ENCODE assay signal across 18 cellular contexts in genomic region chr2:191632426-191632825, GRCh38. TPM values are rescaled to one million over a fixed set of nuclear protein-coding genes. Genes with fewer than 3 reads are reported as not detected.
DNase-seq lines count a peak whose midpoint lies in the region; ATAC-seq, FAIRE-seq and TF ChIP-seq lines count a peak whose summit lies in the region.
"Had no signal": no experiment of that assay in that cellular context is flagged by ENCODE, and none has a peak within 500 bp of the region (broad histone marks: within the 10 kb centered on the region; RNA-seq: fewer than 3 reads in every experiment).

No MANE protein-coding gene starts in this region.

- H3K27ac Mint-ChIP-seq in mesothelial cell of epicardium = peak overlapping the region; percentile 80
- H3K27ac Mint-ChIP-seq in stimulated activated naive B cell treated with anti-CD40 and anti-IgM and Interleukin-4, amounts not matched to agents 10 μg/mL and 1 μg/mL and 100 μg/mL, for 72 hours = no peak overlapping the region
- H3K27ac Mint-ChIP-seq: CD4-positive, alpha-beta T cell; H9 had no signal

- H3K4me2 ChIP-seq in PC-3 (ENCODE audit: low read length) = peak overlapping the region; percentile 55

- no peaks in the 10 kb centered on the region for H3K27me3 Mint-ChIP-seq in mesothelial cell of epicardium (ENCODE audit: low read depth)
- no peaks in the 10 kb centered on the region for H3K27me3 Mint-ChIP-seq in stimulated activated naive B cell treated with anti-CD40 and anti-IgM and Interleukin-4, amounts not matched to agents 10 μg/mL and 1 μg/mL and 100 μg/mL, for 72 hours
- H3K27me3 Mint-ChIP-seq: CD4-positive, alpha-beta T cell; CD8-positive, alpha-beta memory T cell had no signal

- H3K79me2 ChIP-seq in PC-3 (ENCODE audit: low read length) = no peaks in the 10 kb centered on the region

- no peaks in the 10 kb centered on the region for H3K36me3 ChIP-seq in HEK293 (ENCODE audit: control insufficient read depth in 2 of 2, insufficient read depth in 1 of 2, low read length in 2 of 2)
- no peaks in the 10 kb centered on the region for H3K36me3 ChIP-seq in PC-3 (ENCODE audit: low read depth, low read length)
- H3K36me3 ChIP-seq in kidney (ENCODE audit: control insufficient read depth in 1 of 2, insufficient read depth in 2 of 2, low read length in 2 of 2) = no peaks in the 10 kb centered on the region
- H3K36me3 ChIP-seq in upper lobe of right lung = no peaks in the 10 kb centered on the region
- H3K36me3 ChIP-seq: BE2C; BLaER1 treated with 17β-estradiol and CSF1 and Interleukin-3, amounts not matched to agents 10 nM and 100 nM had no signal

- H3K27ac ChIP-seq in HEK293 (ENCODE audit: extremely low read depth, low read depth, low read length) (peak overlapping the region; percentile 48), PC-3 (ENCODE audit: low read length) (peak overlapping the region; percentile 51), kidney (ENCODE audit: low read depth in 2 of 2, low read length in 2 of 2) (no peak overlapping the region), upper lobe of right lung (no peak overlapping the region)
- H3K27ac ChIP-seq: BLaER1 treated with 17β-estradiol and CSF1 and Interleukin-3, amounts not matched to agents 10 nM and 100 nM; GM23248 had no signal

- no peaks in the 10 kb centered on the region for H3K36me3 Mint-ChIP-seq in mesothelial cell of epicardium
- no peaks in the 10 kb centered on the region for H3K36me3 Mint-ChIP-seq in stimulated activated naive B cell treated with anti-CD40 and anti-IgM and Interleukin-4, amounts not matched to agents 10 μg/mL and 1 μg/mL and 100 μg/mL, for 72 hours
- H3K36me3 Mint-ChIP-seq: CD14-positive monocyte; CD8-positive, alpha-beta memory T cell had no signal

- peaks cover 10% of the 10 kb centered on the region; the same call in 1 of the 2 replicates for H3K4me1 ChIP-seq in HEK293 (ENCODE audit: control insufficient read depth, insufficient read depth, low read length)
- peaks cover 55% of the 10 kb centered on the region for H3K4me1 ChIP-seq in PC-3 (ENCODE audit: insufficient read depth, low read length)
- H3K4me1 ChIP-seq in kidney (ENCODE audit: control insufficient read depth in 1 of 2, insufficient read depth in 1 of 2, low read depth in 1 of 2, low read length in 2 of 2) = no peaks in the 10 kb centered on the region
- peaks cover 6% of the 10 kb centered on the region for H3K4me1 ChIP-seq in upper lobe of right lung
- H3K4me1 ChIP-seq: BE2C had no signal

- H3K9ac ChIP-seq in PC-3 (ENCODE audit: low read length) (no peak overlapping the region), kidney (ENCODE audit: low read length in 2 of 2) (no peak overlapping the region)
- H3K9ac ChIP-seq: BLaER1 treated with 17β-estradiol and CSF1 and Interleukin-3, amounts not matched to agents 10 nM and 100 nM; GM23248 had no signal

- H3K9me2 ChIP-seq in PC-3 (replicated peaks; ENCODE audit: low read length) = no peaks in the 10 kb centered on the region

- H3K4me3 ChIP-seq in HEK293 (ENCODE audit: low read depth, low read length) (no peak overlapping the region), PC-3 (ENCODE audit: low read length) (no peak overlapping the region), kidney (ENCODE audit: low read length in 2 of 2) (no peak overlapping the region), upper lobe of right lung (no peak overlapping the region)
- H3K4me3 ChIP-seq: BLaER1 treated with 17β-estradiol and CSF1 and Interleukin-3, amounts not matched to agents 10 nM and 100 nM; GM23248 had no signal

- H3K9me3 ChIP-seq in HEK293 (ENCODE audit: control insufficient read depth, insufficient read depth, low read depth, low read length) = no peaks in the 10 kb centered on the region
- no peaks in the 10 kb centered on the region for H3K9me3 ChIP-seq in PC-3 (ENCODE audit: low read length)
- no peaks in the 10 kb centered on the region for H3K9me3 ChIP-seq in kidney (ENCODE audit: control insufficient read depth in 1 of 2, low read length in 2 of 2)
- no peaks in the 10 kb centered on the region for H3K9me3 ChIP-seq in upper lobe of right lung
- H3K9me3 ChIP-seq: BE2C; BLaER1 treated with 17β-estradiol and CSF1 and Interleukin-3, amounts not matched to agents 10 nM and 100 nM had no signal

- no peak for FAIRE-seq in kidney (lab: Jason Lieb, UNC)
- FAIRE-seq: GM12891, GM18507 had no signal

- no peak overlapping the region for H3K4me3 Mint-ChIP-seq in mesothelial cell of epicardium
- H3K4me3 Mint-ChIP-seq in stimulated activated naive B cell treated with anti-CD40 and anti-IgM and Interleukin-4, amounts not matched to agents 10 μg/mL and 1 μg/mL and 100 μg/mL, for 72 hours = no peak overlapping the region
- H3K4me3 Mint-ChIP-seq: CD14-positive monocyte; CD4-positive, alpha-beta T cell; CD8-positive, alpha-beta memory T cell; H9 had no signal

- DNase-seq in PC-3 = no peak
- no peak for DNase-seq in mesothelial cell of epicardium (ENCODE audit: low spot score in 2 of 2, unreplicated experiment in 2 of 2)
- no peak for DNase-seq in kidney
- no peak for DNase-seq in LoVo (ENCODE audit: low spot score)
- no peak for DNase-seq in upper lobe of right lung
- no peak for DNase-seq in stimulated activated naive B cell treated with anti-CD40 and anti-IgM and Interleukin-4, amounts not matched to agents 10 μg/mL and 1 μg/mL and 100 μg/mL, for 72 hours
- DNase-seq: CD4-positive, alpha-beta T cell; CD8-positive, alpha-beta memory T cell; DMS53; H9 had no signal

- no peak overlapping the region for H2AFZ ChIP-seq in PC-3 (ENCODE audit: low read length)
- H2AFZ ChIP-seq: GM23248 had no signal

- BruUV-seq in PC-3 (replicated peaks; lab: Mats Ljungman, UMichigan) = no TSS peak

- H3K27me3 ChIP-seq in PC-3 (ENCODE audit: low read length) (no peaks in the 10 kb centered on the region), upper lobe of right lung (no peaks in the 10 kb centered on the region)
- H3K27me3 ChIP-seq: BE2C; BLaER1 treated with 17β-estradiol and CSF1 and Interleukin-3, amounts not matched to agents 10 nM and 100 nM had no signal

- ATAC-seq in PC-3 = no peak
- ATAC-seq in upper lobe of right lung = no peak
- no peak for ATAC-seq in stimulated activated naive B cell treated with anti-CD40 and anti-IgM and Interleukin-4, amounts not matched to agents 10 μg/mL and 1 μg/mL and 100 μg/mL, for 72 hours (replicated peaks)
- ATAC-seq: HCT116 had no signal

- POLR2A ChIA-PET in HEK293 (lab: Yijun Ruan, JAX) = interaction anchor here (1.8 to 2.0 kb wide), 2 partner anchors 43 to 45 kb away, joined by 5 to 21 read pairs; partner anchors contain the start of gene NABP1
- POLR2A ChIA-PET in PC-3 (lab: Charles Lee; ENCODE audit: unreplicated experiment) = interaction anchor here (0.5 kb wide), 1 partner anchor 56 kb away, joined by 7 read pairs; no protein-coding TSS in a partner anchor

- H3F3A ChIP-seq in PC-3 (ENCODE audit: low read length, unreplicated experiment) = peaks cover 5% of the 10 kb centered on the region

- H3K9me3 Mint-ChIP-seq in mesothelial cell of epicardium = peaks cover 3% of the 10 kb centered on the region
- H3K9me3 Mint-ChIP-seq in stimulated activated naive B cell treated with anti-CD40 and anti-IgM and Interleukin-4, amounts not matched to agents 10 μg/mL and 1 μg/mL and 100 μg/mL, for 72 hours = no peaks in the 10 kb centered on the region
- H3K9me3 Mint-ChIP-seq: CD14-positive monocyte; CD4-positive, alpha-beta T cell; CD8-positive, alpha-beta memory T cell; H9 had no signal

- peaks cover 27% of the 10 kb centered on the region for H3K4me1 Mint-ChIP-seq in mesothelial cell of epicardium
- peaks cover 23 to 35% of the 10 kb centered on the region in 2 donors for H3K4me1 Mint-ChIP-seq in stimulated activated naive B cell treated with anti-CD40 and anti-IgM and Interleukin-4, amounts not matched to agents 10 μg/mL and 1 μg/mL and 100 μg/mL, for 72 hours

- intact Hi-C loops in PC-3 (cut with micrococcal nuclease) (no loop called here), kidney (cut with DNase I) (no loop called here), upper lobe of right lung (cut with DNase I) (no loop called here)

- CTCF ChIA-PET in HEK293 (lab: Yijun Ruan, JAX) (interaction anchor here (0.9 kb wide), 1 partner anchor 28 kb away, joined by 3 read pairs; no protein-coding TSS in a partner anchor), PC-3 (lab: Charles Lee) (no interaction called here)

- TF ChIP-seq CTCF in HEK293 (tag by site-specific recombination; IDR thresholded peaks at IDR 0.05) (no peak), PC-3 (conservative IDR thresholded peaks at IDR 0.05; ENCODE audit: low read depth, low read length) (no peak), mesothelial cell of epicardium (IDR thresholded peaks at IDR 0.05; ENCODE audit: unreplicated experiment) (no peak), kidney (IDR thresholded peaks at IDR 0.05; ENCODE audit: borderline replicate concordance, extremely low read depth, insufficient read depth) (no peak), upper lobe of right lung (IDR thresholded peaks at IDR 0.05) (no peak)

- H4K20me1 ChIP-seq in PC-3 (ENCODE audit: low read length) = no peaks in the 10 kb centered on the region
- H4K20me1 ChIP-seq: BLaER1 treated with 17β-estradiol and CSF1 and Interleukin-3, amounts not matched to agents 10 nM and 100 nM had no signal

TF ChIP-seq in HEK293, 187 proteins besides CTCF, POLR2A, EP300 and RAD21:
- no peak for TF ChIP-seq ZNF510 (tag by site-specific recombination; IDR thresholded peaks at IDR 0.05; ENCODE audit: insufficient replicate concordance)

RNA-seq across cellular contexts. Expression of gene NABP1, which starts 45.5 kb away (rescaled TPM):
- 45.4 and 56.8 TPM in 2 replicates for total RNA-seq in PC-3 (2014; rRNA removed)
- 13.5 to 15.6 TPM (median 15.4 TPM) in 3 replicates for total RNA-seq in mesothelial cell of epicardium
- 39.7 TPM for total RNA-seq in kidney
- 9.6 TPM for polyA plus RNA-seq in kidney (ENCODE audit: insufficient read depth, low read depth, low replicate concordance)
- total RNA-seq in upper lobe of right lung = 50.2 TPM

Comparison
In these comparisons a context has a peak if more than half of its experiments do, and no peak if none do; other contexts are left out.
1. H3K27ac ChIP-seq: peak in HEK293 (single experiment) and PC-3 (single experiment); none in kidney (0 of 2) and upper lobe of right lung (single experiment).